Comparison of ENCODE assay signal across 1 cellular context in genomic region chr12:27623645-27624044, GRCh38.
TF ChIP-seq lines count a peak whose summit lies in the region.

No MANE protein-coding gene starts in this region.

TF ChIP-seq in IMR-90, 13 proteins besides CTCF, POLR2A, EP300 and RAD21:
- no peak for TF ChIP-seq ELK1 (IDR thresholded peaks at IDR 0.05; ENCODE audit: borderline replicate concordance, low read depth, low read length)
- TF ChIP-seq RCOR1 (IDR thresholded peaks at IDR 0.05; ENCODE audit: insufficient replicate concordance, low read length) = no peak
- no peak for TF ChIP-seq MAFK (IDR thresholded peaks at IDR 0.05; ENCODE audit: low read depth, low read length)
- TF ChIP-seq FOS (IDR thresholded peaks at IDR 0.05; ENCODE audit: low read depth, low read length) = no peak
- no peak for TF ChIP-seq MAZ (IDR thresholded peaks at IDR 0.05; ENCODE audit: borderline replicate concordance, low read depth, low read length)
